8 cellular contexts compared by ENCODE assay signal in genomic region chr4:184472540-184473264, GRCh38. TPM values are rescaled to one million over a fixed set of nuclear protein-coding genes. Genes with fewer than 3 reads are reported as not detected.
A peak's percentile ranks its signal among the peaks of the same experiment; 100 is the strongest.
DNase-seq lines count a peak whose midpoint lies in the region; ATAC-seq and TF ChIP-seq lines count a peak whose summit lies in the region.

No MANE protein-coding gene starts in this region.

- H3K27me3 ChIP-seq in brain microvascular endothelial cell (replicated peaks) (no peaks in the 10 kb centered on the region), iPS-15b (ENCODE audit: control insufficient read depth, insufficient read depth, low read length) (no peaks in the 10 kb centered on the region)

- H3K9ac ChIP-seq in iPS-15b (ENCODE audit: low read depth, low read length), result peak overlapping the region; percentile 70

- no peaks in the 10 kb centered on the region for H3K9me3 ChIP-seq in iPS-15b (ENCODE audit: control insufficient read depth, insufficient read depth, low read length)

- H3K4me3 ChIP-seq in brain microvascular endothelial cell (ENCODE audit: low read depth, low read length), result peak overlapping the region; percentile 91
- peak overlapping the region; percentile 58 for H3K4me3 ChIP-seq in iPS-15b (ENCODE audit: low read depth, low read length)

- H3K36me3 ChIP-seq in brain microvascular endothelial cell (replicated peaks) (no peaks in the 10 kb centered on the region), iPS-15b (ENCODE audit: control insufficient read depth, insufficient read depth, low read length) (no peaks in the 10 kb centered on the region)

- peaks cover 4% of the 10 kb centered on the region for H3K4me1 ChIP-seq in iPS-15b (ENCODE audit: control insufficient read depth, insufficient read depth, low read length)

- ATAC-seq in GM19468 (IDR thresholded peaks at IDR 0.05; ENCODE audit: extremely low read depth, unreplicated experiment) (peak; percentile 13), sciatic nerve (peak; percentile 58)

- TF ChIP-seq CTCF in brain microvascular endothelial cell (IDR thresholded peaks at IDR 0.05; ENCODE audit: low read depth, low read length, missing control alignments), result no peak

- intact Hi-C loops in sciatic nerve (cut with DNase I), result loop anchor here (10.0 kb wide), 1 partner anchor 62 kb away; no protein-coding TSS in a partner anchor

- in situ Hi-C loops in KBM-7 (cut with MboI; ENCODE audit: low pct_unique_long_range_greater_than_20kb, low sequenced_read_pairs), result no loop called here
- in situ Hi-C loops in brain microvascular endothelial cell (cut with HindIII; ENCODE audit: low pct_ligation_motif_present, low sequenced_read_pairs), result no loop called here

- peak overlapping the region; percentile 65 for H3K27ac ChIP-seq in brain microvascular endothelial cell

- peak; percentile 84 for DNase-seq in DMS53 (lab: John Stamatoyannopoulos, UW)
- peak; percentile 64 for DNase-seq in KBM-7
- peak; percentile 4 for DNase-seq in T1000 (lab: John Stamatoyannopoulos, UW)
- DNase-seq in brain microvascular endothelial cell, result peak; percentile 30
- peak; percentile 83 for DNase-seq in sciatic nerve (ENCODE audit: low spot score)
- DNase-seq in NCI-H187 treated with DMSO at 0.1 percent for 48 hours (lab: John Stamatoyannopoulos, UW), result no peak

RNA-seq across cellular contexts. Expression of gene IRF2, which starts 1.6 kb away (rescaled TPM):
- total RNA-seq in sciatic nerve, result 50.2 TPM
